18 cellular contexts compared by ENCODE assay signal in genomic region chr9:134162212-134162775, GRCh38. TPM values are rescaled to one million over a fixed set of nuclear protein-coding genes. Genes with fewer than 3 reads are reported as not detected.
DNase-seq lines count a peak whose midpoint lies in the region; ATAC-seq, FAIRE-seq and TF ChIP-seq lines count a peak whose summit lies in the region.
"Had no signal": no experiment of that assay in that cellular context is flagged by ENCODE, and none has a peak within 500 bp of the region (broad histone marks: within the 10 kb centered on the region; RNA-seq: fewer than 3 reads in every experiment).

No MANE protein-coding gene starts in this region.

- H2BK15ac ChIP-seq in H1 (ENCODE audit: low read length), result no peak overlapping the region

- CTCF ChIA-PET in H1 (lab: Charles Lee; ENCODE audit: partially characterized antibody), result interaction anchor here (0.6 to 2.2 kb wide), 10 partner anchors 8 to 580 kb away, joined by 3 to 9 read pairs (median 4); no protein-coding TSS in a partner anchor

- no peak for ATAC-seq in activated T-cell treated with anti-CD3 and anti-CD28 coated beads, Interleukin-2, amount 50 U/mL, for 4 hours
- ATAC-seq in GM18907 (IDR thresholded peaks at IDR 0.05; ENCODE audit: unreplicated experiment), result no peak
- ATAC-seq: stimulated activated effector memory CD8-positive, alpha-beta T cell treated with anti-CD3 and anti-CD28 coated beads, Interleukin-12 subunit alpha, Interleukin-12 subunit beta, amount 100 ng/mL, for 72 hours had no signal

- H3K9me3 Mint-ChIP-seq in activated T-cell treated with anti-CD3 and anti-CD28 coated beads, Interleukin-2, amount 50 U/mL, for 4 hours, result no peaks in the 10 kb centered on the region
- no peaks in the 10 kb centered on the region for H3K9me3 Mint-ChIP-seq in IgD-negative memory B cell
- H3K9me3 Mint-ChIP-seq: dendritic cell treated with granulocyte-macrophage colony-stimulating factor and Interleukin-4, amounts not matched to agents 40 ng/mL and 50 ng/mL, for 4 days; stimulated activated effector memory CD8-positive, alpha-beta T cell treated with anti-CD3 and anti-CD28 coated beads, Interleukin-12 subunit alpha, Interleukin-12 subunit beta, amount 100 ng/mL, for 72 hours had no signal

- no peak overlapping the region for H3K4ac ChIP-seq in H1 (replicated peaks; ENCODE audit: insufficient read length, low read depth, low read length)

- H2BK20ac ChIP-seq in H1 (ENCODE audit: low read length), result no peak overlapping the region

- peaks cover 6% of the 10 kb centered on the region for H3K23me2 ChIP-seq in H1 (ENCODE audit: low read depth, low read length)

- H3K27ac ChIP-seq in H1 (ENCODE audit: low read depth, low read length), result no peak overlapping the region

- no peaks in the 10 kb centered on the region for H3K27me3 ChIP-seq in H1 (replicated peaks in 1 of 4; ENCODE audit: control insufficient read depth in 3 of 4, extremely low read depth in 1 of 4, insufficient read depth in 3 of 4, low read length in 3 of 4)
- H3K27me3 ChIP-seq: breast epithelium had no signal

- H3K56ac ChIP-seq in H1 (replicated peaks; ENCODE audit: insufficient read length, low read depth, low read length), result no peak overlapping the region

- H3K4me3 Mint-ChIP-seq in activated T-cell treated with anti-CD3 and anti-CD28 coated beads, Interleukin-2, amount 50 U/mL, for 4 hours, result peak overlapping the region; percentile 61
- peak overlapping the region; percentile 41 to 90 (median 72) for H3K4me3 Mint-ChIP-seq in IgD-negative memory B cell
- H3K4me3 Mint-ChIP-seq: dendritic cell treated with granulocyte-macrophage colony-stimulating factor and Interleukin-4, amounts not matched to agents 40 ng/mL and 50 ng/mL, for 4 days; stimulated activated effector memory CD8-positive, alpha-beta T cell treated with anti-CD3 and anti-CD28 coated beads, Interleukin-12 subunit alpha, Interleukin-12 subunit beta, amount 100 ng/mL, for 72 hours had no signal

- DNase-seq in activated T-cell treated with anti-CD3 and anti-CD28 coated beads, Interleukin-2, amount 50 U/mL, for 4 hours, result no peak
- no peak for DNase-seq in activated T-cell treated with anti-CD3 and anti-CD28 coated beads, Interleukin-2, amount 50 U/mL, for 1 hour
- DNase-seq in H1 (ENCODE audit: low read depth in 1 of 2, low spot score in 2 of 2), result no peak
- peak; percentile 70 for DNase-seq in posterior vena cava (ENCODE audit: low spot score)
- no peak for DNase-seq in inferior parietal cortex (ENCODE audit: extremely low spot score)
- DNase-seq in T-helper 9 cell, result no peak
- DNase-seq: activated naive CD4-positive, alpha-beta T cell treated with anti-CD3 and anti-CD28 coated beads, Interleukin-2, amount 50 U/mL, for 16 hours; mesenchymal stem cell; NCI-H2029; NCI-H446; NK-92 treated with Interleukin-12 subunit alpha and Interleukin-12 subunit beta, amount 100 ng/mL, for 24 hours; trophoblast cell had no signal

- TF ChIP-seq EP300 in H1 (IDR thresholded peaks at IDR 0.05; ENCODE audit: borderline replicate concordance in 1 of 2, low read depth in 2 of 2, low read length in 2 of 2), result no peak

- H4K91ac ChIP-seq in H1 (replicated peaks; ENCODE audit: insufficient read length, low read length), result no peak overlapping the region

- H3K23ac ChIP-seq in H1 (ENCODE audit: insufficient read length), result no peak overlapping the region

- WGBS in H1 (ENCODE audit: extremely low coverage in 1 of 2, insufficient coverage in 1 of 2, insufficient read length in 1 of 2, insufficient replicate concordance in 2 of 2, low coverage in 1 of 2, low lambda C conversion rate in 2 of 2, missing lambda C conversion rate in 1 of 2), 2 experiments, result 86% methylated on average over 9 of the region's 9 CpGs; no CpG with 5 or more reads in 1 of the 2 experiments

- H3K27ac Mint-ChIP-seq in IgD-negative memory B cell, result peak overlapping the region in 1 of 3 donors; percentile 92
- H3K27ac Mint-ChIP-seq: dendritic cell treated with granulocyte-macrophage colony-stimulating factor and Interleukin-4, amounts not matched to agents 40 ng/mL and 50 ng/mL, for 4 days; stimulated activated effector memory CD8-positive, alpha-beta T cell treated with anti-CD3 and anti-CD28 coated beads, Interleukin-12 subunit alpha, Interleukin-12 subunit beta, amount 100 ng/mL, for 72 hours had no signal

- POLR2A ChIA-PET in H1 (lab: Charles Lee; ENCODE audit: partially characterized antibody), result interaction anchor here (0.9 to 3.8 kb wide), 9 partner anchors 12 to 96 kb away, joined by 3 to 18 read pairs (median 4); partner anchors contain the start of gene WDR5

- peaks cover 0 to 17% (median 9%) of the 10 kb centered on the region in 4 experiments; a peak in 4 of 8 replicates for H3K36me3 ChIP-seq in H1 (ENCODE audit: control insufficient read depth in 2 of 4, insufficient read depth in 4 of 4, low read length in 3 of 4)
- H3K36me3 ChIP-seq: breast epithelium had no signal

- H4K8ac ChIP-seq in H1 (ENCODE audit: extremely low read depth, insufficient read depth, low read length), result peak overlapping the region; percentile 28; the same call in 1 of the 2 replicates

- no peaks in the 10 kb centered on the region; a peak in 1 of 4 replicates for H3K9me3 ChIP-seq in H1 (ENCODE audit: insufficient read depth in 2 of 2, low read depth in 1 of 2, low read length in 1 of 2)
- H3K9me3 ChIP-seq: breast epithelium had no signal

- no peak overlapping the region for H2BK120ac ChIP-seq in H1 (replicated peaks; ENCODE audit: low read depth, low read length)

- no peak overlapping the region for H2AFZ ChIP-seq in H1 (ENCODE audit: low read length)

- no peak overlapping the region for H2AK5ac ChIP-seq in H1 (ENCODE audit: low read depth, low read length)

- TF ChIP-seq POLR2A in H1 (IDR thresholded peaks at IDR 0.05; ENCODE audit: control extremely low read depth in 1 of 2, low read depth in 2 of 2, low read length in 2 of 2), result no peak

- FAIRE-seq in H1 (lab: Jason Lieb, UNC), result no peak

- H3K18ac ChIP-seq in H1 (ENCODE audit: extremely low read depth, low read length), result no peak overlapping the region

- peaks cover 10% of the 10 kb centered on the region for H3K36me3 Mint-ChIP-seq in activated T-cell treated with anti-CD3 and anti-CD28 coated beads, Interleukin-2, amount 50 U/mL, for 4 hours (ENCODE audit: insufficient read depth)
- H3K36me3 Mint-ChIP-seq in IgD-negative memory B cell, result peaks cover 6% of the 10 kb centered on the region

- H3K14ac ChIP-seq in H1 (ENCODE audit: insufficient read length), result no peak overlapping the region

- no peak for TF ChIP-seq RAD21 in H1 (IDR thresholded peaks at IDR 0.05 in 1 of 2, conservative IDR thresholded peaks at IDR 0.05 in 1 of 2; ENCODE audit: low read depth in 2 of 2, low read length in 2 of 2)

- H2BK5ac ChIP-seq in H1 (ENCODE audit: low read depth, low read length), result no peak overlapping the region

- H3K4me3 ChIP-seq in H1 (ENCODE audit: extremely low read depth in 1 of 4, insufficient read depth in 2 of 4, low read depth in 3 of 4, low read length in 4 of 4), result no peak overlapping the region
- H3K4me3 ChIP-seq: breast epithelium had no signal

- no peak for TF ChIP-seq CTCF in H1 (IDR thresholded peaks at IDR 0.05; ENCODE audit: control extremely low read depth in 1 of 3, insufficient read depth in 1 of 3, low read depth in 1 of 3, low read length in 3 of 3)

- intact Hi-C loops in posterior vena cava (cut with DNase I), result no loop called here

- peaks cover 2 to 6% of the 10 kb centered on the region in 2 experiments for H4K20me1 ChIP-seq in H1 (replicated peaks in 1 of 2; ENCODE audit: control insufficient read depth in 1 of 2, insufficient read depth in 2 of 2, low read length in 2 of 2)

- no peaks in the 10 kb centered on the region for H3K79me2 ChIP-seq in H1 (ENCODE audit: control insufficient read depth in 1 of 2, insufficient read depth in 2 of 2, low read length in 2 of 2)

- no peaks in the 10 kb centered on the region for H3K27me3 Mint-ChIP-seq in activated T-cell treated with anti-CD3 and anti-CD28 coated beads, Interleukin-2, amount 50 U/mL, for 4 hours (ENCODE audit: low read depth)
- H3K27me3 Mint-ChIP-seq in IgD-negative memory B cell, result no peaks in the 10 kb centered on the region

- no peak overlapping the region for H3K9ac ChIP-seq in H1 (replicated peaks in 1 of 4; ENCODE audit: extremely low read depth in 1 of 4, low read depth in 3 of 4, low read length in 3 of 4)

- H3K79me1 ChIP-seq in H1 (ENCODE audit: low read depth, low read length), result 0 out of 2 replicates have a peak, but pooled peaks cover 2% of the 10 kb centered on the region

- peaks cover 0 to 9% (median 7%) of the 10 kb centered on the region in 4 experiments; a peak in 5 of 7 replicates for H3K4me1 ChIP-seq in H1 (replicated peaks in 1 of 4; ENCODE audit: control insufficient read depth in 3 of 4, insufficient read depth in 4 of 4, low read length in 3 of 4)
- H3K4me1 ChIP-seq: breast epithelium had no signal

- no peak overlapping the region for H3K4me2 ChIP-seq in H1 (ENCODE audit: insufficient read depth in 1 of 2, low read depth in 2 of 2, low read length in 2 of 2)

- no peak overlapping the region for H2BK12ac ChIP-seq in H1 (ENCODE audit: low read depth, low read length)

- peaks cover 15% of the 10 kb centered on the region for H3K4me1 Mint-ChIP-seq in activated T-cell treated with anti-CD3 and anti-CD28 coated beads, Interleukin-2, amount 50 U/mL, for 4 hours (ENCODE audit: low read depth)
- peaks cover 2 to 10% (median 5%) of the 10 kb centered on the region in 3 donors for H3K4me1 Mint-ChIP-seq in IgD-negative memory B cell

- no peak overlapping the region for H4K5ac ChIP-seq in H1 (ENCODE audit: insufficient read length, low read depth, low read length)

RNA-seq across cellular contexts. Expression of gene RNU6ATAC, which starts 2.1 kb away (rescaled TPM):
- total RNA-seq in activated T-cell treated with anti-CD3 and anti-CD28 coated beads, Interleukin-2, amount 50 U/mL, for 4 hours, result 10 to 100 TPM; 35.6 to 48.6 (median 43.2) TPM
- polyA plus RNA-seq in IgD-negative memory B cell (not detected), H1 (2011; rRNA removed) (not detected in 2 replicates)
- total RNA-seq in H1 (2021; fragmentation: NEBNext Ultra II Directional; extraction: Animal tissue kit (Norgen Biotek cat#: 25700)), result 159 and 179 TPM in 2 replicates
- polyA plus RNA-seq in H1 (2011; cell fraction: cytosol; rRNA removed), result not detected
- not detected for polyA plus RNA-seq in H1 (2011; cell fraction: nucleus; rRNA removed)
- not detected in 4 replicates for polyA plus RNA-seq in H1 (2012, experiment 1 of 2)
- polyA plus RNA-seq in H1 (2012, experiment 2 of 2), result not detected
- polyA plus RNA-seq in H1 (2013, experiment 1 of 2), result not detected
- polyA plus RNA-seq in H1 (2013, experiment 2 of 2), result not detected
- polyA minus RNA-seq in H1 (2011; rRNA and poly(A)+ RNA removed), result under 0.01 TPM in 2 replicates
- 3,004 TPM for polyA minus RNA-seq in H1 (2011; cell fraction: cytosol; rRNA and poly(A)+ RNA removed)
- polyA minus RNA-seq in H1 (2011; cell fraction: nucleus; rRNA and poly(A)+ RNA removed), result under 0.01 TPM
- total RNA-seq in posterior vena cava, result 100 to 1,000 TPM; 327 to 473 TPM
- total RNA-seq: breast epithelium, fibroblast of villous mesenchyme had no signal

RNA-seq across cellular contexts. Expression of gene WDR5, which starts 26.4 kb away (rescaled TPM):
- total RNA-seq in activated T-cell treated with anti-CD3 and anti-CD28 coated beads, Interleukin-2, amount 50 U/mL, for 4 hours, result 10 to 100 TPM; 67.7 to 84.6 (median 71.1) TPM
- polyA plus RNA-seq in IgD-negative memory B cell (12.5 TPM), H1 (2011; rRNA removed) (38.4 and 60.6 TPM in 2 replicates)
- 68.1 and 69.7 TPM in 2 replicates for total RNA-seq in H1 (2021; fragmentation: NEBNext Ultra II Directional; extraction: Animal tissue kit (Norgen Biotek cat#: 25700))
- 56.9 TPM for polyA plus RNA-seq in H1 (2011; cell fraction: cytosol; rRNA removed)
- 76.4 TPM for polyA plus RNA-seq in H1 (2011; cell fraction: nucleus; rRNA removed)
- 42.0 to 58.2 TPM (median 56.5 TPM) in 4 replicates for polyA plus RNA-seq in H1 (2012, experiment 1 of 2)
- 44.3 TPM for polyA plus RNA-seq in H1 (2012, experiment 2 of 2)
- polyA plus RNA-seq in H1 (2013, experiment 1 of 2), result 35.2 TPM
- polyA plus RNA-seq in H1 (2013, experiment 2 of 2), result 36.8 TPM
- polyA minus RNA-seq in H1 (2011; rRNA and poly(A)+ RNA removed), result 22.2 and 24.4 TPM in 2 replicates
- 25.7 TPM for polyA minus RNA-seq in H1 (2011; cell fraction: cytosol; rRNA and poly(A)+ RNA removed)
- 26.3 TPM for polyA minus RNA-seq in H1 (2011; cell fraction: nucleus; rRNA and poly(A)+ RNA removed)
- 10 to 100 TPM; 17.0 to 17.1 TPM for total RNA-seq in posterior vena cava
